Comparison of ENCODE assay signal across 12 cellular contexts in genomic region chr3:59935025-59935424, GRCh38.
DNase-seq lines count a peak whose midpoint lies in the region; ATAC-seq and TF ChIP-seq lines count a peak whose summit lies in the region.
"Had no signal": no experiment of that assay in that cellular context is flagged by ENCODE, and none has a peak within 500 bp of the region (broad histone marks: within the 10 kb centered on the region; RNA-seq: fewer than 3 reads in every experiment).

No MANE protein-coding gene starts in this region.

- DNase-seq in GM10266 (ENCODE audit: extremely low spot score) (peak; percentile 42), upper lobe of left lung (no peak), DMS 273 treated with DMSO at 0.1 percent for 48 hours (lab: John Stamatoyannopoulos, UW) (no peak), germinal center (ENCODE audit: low spot score) (no peak)
- DNase-seq: activated effector memory CD4-positive, alpha-beta T cell treated with Interleukin-2 at 50 U/mL for 16 hours; endodermal cell; immature natural killer cell; KG1 had no signal

- 75 to 90% methylated on average over 1 of the region's 1 CpG for WGBS in upper lobe of left lung, 2 donors

- ATAC-seq in GM18909 (IDR thresholded peaks at IDR 0.05; ENCODE audit: poor library complexity, unreplicated experiment) (peak; percentile 93), HG02642 (IDR thresholded peaks at IDR 0.05; ENCODE audit: poor library complexity, unreplicated experiment) (peak; percentile 95), HG03520 (IDR thresholded peaks at IDR 0.05; ENCODE audit: unreplicated experiment) (peak; percentile 99), upper lobe of left lung (ENCODE audit: low FRiP score in 2 of 2) (no peak), GM19324 (IDR thresholded peaks at IDR 0.05; ENCODE audit: low FRiP score, unreplicated experiment) (no peak)

- no peak overlapping the region for H3K27ac ChIP-seq in upper lobe of left lung

- no peaks in the 10 kb centered on the region for H3K9me3 ChIP-seq in upper lobe of left lung

- no peak overlapping the region for H3K4me3 ChIP-seq in upper lobe of left lung

- H3K36me3 ChIP-seq in upper lobe of left lung = no peaks in the 10 kb centered on the region

- no peaks in the 10 kb centered on the region for H3K27me3 ChIP-seq in upper lobe of left lung

- H3K4me1 ChIP-seq in upper lobe of left lung = no peaks in the 10 kb centered on the region

- no peak for TF ChIP-seq EP300 in upper lobe of left lung (IDR thresholded peaks at IDR 0.05)

- no peak for TF ChIP-seq POLR2A in upper lobe of left lung (IDR thresholded peaks at IDR 0.05)

- TF ChIP-seq CTCF in GM10266 (IDR thresholded peaks at IDR 0.05; ENCODE audit: control insufficient read depth, insufficient read depth, low read depth, missing control alignments) = no peak
- no peak for TF ChIP-seq CTCF in upper lobe of left lung (IDR thresholded peaks at IDR 0.05)

Comparison
In these comparisons a context has a peak if more than half of its experiments do, and no peak if none do; other contexts are left out.
1. ATAC-seq: peak in GM18909 (single experiment), HG02642 (single experiment) and HG03520 (single experiment); none in upper lobe of left lung (0 of 2) and GM19324 (single experiment).